ENCODE assay signal across 8 cellular contexts in the genomic region with DNA sequence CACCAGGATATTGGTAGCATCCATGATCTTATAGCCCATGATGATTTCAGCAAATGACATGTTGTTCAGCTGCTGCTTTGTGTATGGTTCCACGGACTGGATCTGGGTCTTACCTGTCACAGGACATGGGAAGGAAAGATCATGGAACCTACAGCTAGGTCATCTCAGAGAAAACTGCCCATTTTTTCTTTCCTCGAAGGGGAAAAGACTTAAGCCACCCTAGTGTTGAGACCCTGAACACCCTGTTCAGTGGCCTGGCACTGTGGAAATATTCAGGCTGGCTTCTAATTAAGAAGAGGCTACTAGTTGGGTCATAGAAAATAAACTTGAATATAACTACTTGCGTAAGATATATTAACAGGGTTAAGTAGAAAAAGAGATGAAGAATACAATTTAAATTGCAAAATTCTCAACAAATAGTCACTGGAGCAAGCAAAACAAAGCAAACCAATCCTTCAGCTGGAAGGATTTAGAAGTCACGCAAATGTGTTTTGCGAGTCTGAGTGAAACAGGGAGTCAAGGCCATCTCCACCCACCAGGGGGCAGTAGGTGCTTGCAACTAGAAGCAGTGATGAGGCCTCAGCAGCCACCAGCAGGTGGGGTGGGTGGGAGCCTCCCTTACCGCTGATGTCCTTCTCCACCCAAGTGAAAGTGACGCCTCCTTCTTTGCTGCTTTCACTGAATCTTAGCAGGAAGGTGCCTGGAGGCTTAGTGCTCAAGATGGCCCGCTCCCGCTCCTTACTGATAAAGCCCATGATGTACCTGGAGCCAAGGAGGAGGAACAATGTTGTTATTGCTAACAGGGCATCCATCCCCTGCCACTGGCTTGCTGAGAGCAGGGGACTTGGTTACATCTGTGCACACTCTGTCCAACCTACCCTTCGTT. TPM values are rescaled to one million over a fixed set of nuclear protein-coding genes. Genes with fewer than 3 reads are reported as not detected.
DNase-seq lines count a peak whose midpoint lies in the region; ATAC-seq and TF ChIP-seq lines count a peak whose summit lies in the region.

No MANE protein-coding gene starts in this region.

- no peaks in the 10 kb centered on the region for H3K27me3 Mint-ChIP-seq in activated CD4-positive, alpha-beta T cell treated with anti-CD3 and anti-CD28 coated beads for 36 hours

- CTCF ChIA-PET in activated CD4-positive, alpha-beta T cell treated with anti-CD3 and anti-CD28 coated beads for 36 hours (lab: Charles Lee): interaction anchor here (0.6 to 10.3 kb wide), 30 partner anchors 10 to 207 kb away, joined by 3 to 228 read pairs (median 4); a partner anchor contains a TSS

- peak overlapping the region; percentile 56 for H3K27ac Mint-ChIP-seq in activated CD4-positive, alpha-beta T cell treated with anti-CD3 and anti-CD28 coated beads for 36 hours

- H3K4me1 Mint-ChIP-seq in activated CD4-positive, alpha-beta T cell treated with anti-CD3 and anti-CD28 coated beads for 36 hours: peaks cover 45% of the 10 kb centered on the region

- ATAC-seq in HG03439 (IDR thresholded peaks at IDR 0.05; ENCODE audit: unreplicated experiment) (peak; percentile 81), HG02588 (IDR thresholded peaks at IDR 0.05; ENCODE audit: unreplicated experiment) (no peak)
- peak; percentile 87 for ATAC-seq in activated CD4-positive, alpha-beta T cell treated with anti-CD3 and anti-CD28 coated beads for 36 hours

- no peaks in the 10 kb centered on the region for H3K9me3 Mint-ChIP-seq in activated CD4-positive, alpha-beta T cell treated with anti-CD3 and anti-CD28 coated beads for 36 hours (ENCODE audit: low read depth)

- intact Hi-C loops in activated CD4-positive, alpha-beta T cell treated with anti-CD3 and anti-CD28 coated beads for 36 hours (cut with DNase I, micrococcal nuclease): loop anchor here (1.0 to 5.0 kb wide), 7 partner anchors 11 to 195 kb away; a partner anchor contains a TSS

- H3K4me3 ChIP-seq in GM12864 (ENCODE audit: low read depth, low read length): no peak overlapping the region

- POLR2A ChIA-PET in activated CD4-positive, alpha-beta T cell treated with anti-CD3 and anti-CD28 coated beads for 36 hours (lab: Charles Lee): no interaction called here

- TF ChIP-seq CTCF in GM12864 (IDR thresholded peaks at IDR 0.05; ENCODE audit: low read depth, low read length, missing control alignments): peak; percentile 100

- peak; percentile 85 for DNase-seq in GM12864 (ENCODE audit: low read depth)
- DNase-seq in NCI-H524 treated with DMSO at 0.1 percent for 48 hours (lab: John Stamatoyannopoulos, UW): peak; percentile 43
- DNase-seq in activated CD4-positive, alpha-beta T cell treated with anti-CD3 and anti-CD28 coated beads for 36 hours: peak; percentile 97
- DNase-seq in cerebellar cortex (ENCODE audit: low spot score): peak; percentile 94
- DNase-seq in left kidney (ENCODE audit: low read depth, low spot score): peak; percentile 96
- peak; percentile 94 to 96 for DNase-seq in stimulated activated CD4-positive, alpha-beta T cell treated with anti-CD3 and anti-CD28 coated beads, Interleukin-2, amount 100 ng/mL, for 48 hours

- peaks cover 82% of the 10 kb centered on the region for H3K36me3 Mint-ChIP-seq in activated CD4-positive, alpha-beta T cell treated with anti-CD3 and anti-CD28 coated beads for 36 hours (ENCODE audit: low read depth)

- H3K4me3 Mint-ChIP-seq in activated CD4-positive, alpha-beta T cell treated with anti-CD3 and anti-CD28 coated beads for 36 hours: peak overlapping the region; percentile 37

RNA-seq across cellular contexts. Expression of a gene that starts 34.3 kb away (rescaled TPM):
- total RNA-seq in activated CD4-positive, alpha-beta T cell treated with anti-CD3 and anti-CD28 coated beads for 36 hours: 100 to 1,000 TPM; 178 to 203 TPM

RNA-seq across cellular contexts. Expression of a gene that starts 46.4 kb away (rescaled TPM):
- 100 to 1,000 TPM; 162 to 203 TPM for total RNA-seq in activated CD4-positive, alpha-beta T cell treated with anti-CD3 and anti-CD28 coated beads for 36 hours

Comparison
In these comparisons a context has a peak if more than half of its experiments do, and no peak if none do; other contexts are left out.
1. DNase-seq: peak in every context shown above with its lines; median percentile 97 in activated CD4-positive, alpha-beta T cell treated with anti-CD3 and anti-CD28 coated beads for 36 hours; 96 in left kidney; 95 in stimulated activated CD4-positive, alpha-beta T cell treated with anti-CD3 and anti-CD28 coated beads, Interleukin-2, amount 100 ng/mL, for 48 hours; 94 in cerebellar cortex; 85 in GM12864; 43 in NCI-H524 treated with DMSO at 0.1 percent for 48 hours.